15 cellular contexts compared by ENCODE assay signal in the genomic region with DNA sequence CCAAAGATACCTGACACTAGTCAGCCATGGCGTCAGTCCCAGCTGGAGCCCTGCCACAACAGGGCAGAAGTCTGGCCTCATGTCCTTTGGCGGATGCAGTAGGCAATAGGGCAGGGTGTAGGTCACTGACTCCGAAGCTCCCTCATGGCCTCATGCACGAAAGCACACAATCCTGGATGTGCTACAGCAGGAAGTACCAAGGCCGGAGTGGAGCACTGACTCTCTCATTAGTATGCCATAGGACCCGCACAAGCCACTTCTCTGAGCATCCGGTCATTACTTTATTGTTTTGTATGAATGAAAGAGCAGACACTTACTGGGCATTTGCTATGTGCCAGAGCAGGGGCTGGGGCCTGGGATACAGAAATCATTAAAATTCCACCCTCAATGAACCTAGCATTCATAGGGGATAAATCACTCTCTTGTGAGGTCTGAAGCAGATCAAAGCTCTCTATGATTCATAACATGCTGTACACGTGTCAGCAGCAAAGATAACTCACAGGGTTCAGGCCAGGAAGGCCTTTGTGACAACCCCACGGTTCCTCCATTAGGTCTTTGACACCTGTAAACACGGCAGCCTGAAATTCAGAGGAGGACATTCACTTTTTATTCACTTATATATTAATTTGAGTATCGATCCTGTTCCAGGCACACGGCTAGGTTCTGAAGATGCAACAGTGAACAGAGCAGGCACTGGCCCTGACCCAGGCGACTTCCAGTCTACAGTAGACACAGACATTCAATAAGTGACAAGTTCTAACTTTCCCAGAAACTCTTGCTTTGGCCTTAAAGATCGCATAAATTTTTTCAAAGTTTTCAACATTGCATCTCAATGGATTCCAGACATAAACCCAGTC.
DNase-seq lines count a peak whose midpoint lies in the region; ATAC-seq and TF ChIP-seq lines count a peak whose summit lies in the region.
"Had no signal": no experiment of that assay in that cellular context is flagged by ENCODE, and none has a peak within 500 bp of the region (broad histone marks: within the 10 kb centered on the region; RNA-seq: fewer than 3 reads in every experiment).

No MANE protein-coding gene starts in this region.

- DNase-seq in AG08396 (ENCODE audit: low spot score) (peak; percentile 46), LHCN-M2 (ENCODE audit: low read depth) (peak; percentile 80), astrocyte of the hippocampus (ENCODE audit: low read depth, low spot score) (peak; percentile 85), kidney glomerular epithelial cell (lab: John Stamatoyannopoulos, UW) (peak; percentile 83), AML-193 (lab: John Stamatoyannopoulos, UW) (no peak), esophagus squamous epithelium (lab: John Stamatoyannopoulos, UW) (no peak)
- DNase-seq: activated CD4-positive, CD25-positive, alpha-beta regulatory T cell treated with anti-CD3 and anti-CD28 coated beads, Interleukin-2, amount 50 U/mL, for 72 hours; islet precursor cell; NCI-H1092 treated with DMSO at 0.1 percent for 48 hours; NCI-H345; transverse colon had no signal

- no peak overlapping the region for H3K27ac ChIP-seq in esophagus squamous epithelium
- H3K27ac ChIP-seq: BLaER1, prostate gland, transverse colon had no signal

- WGBS in esophagus squamous epithelium, 2 donors: 71 to 72% methylated on average over 10 of the region's 14 CpGs

- TF ChIP-seq CTCF in esophagus squamous epithelium (IDR thresholded peaks at IDR 0.05): no peak

- ATAC-seq in GM18868 (IDR thresholded peaks at IDR 0.05; ENCODE audit: unreplicated experiment) (no peak), GM19035 (IDR thresholded peaks at IDR 0.05; ENCODE audit: unreplicated experiment) (no peak)

- peaks cover 0 to 5% (median 0%) of the 10 kb centered on the region in 3 donors for H3K4me1 ChIP-seq in esophagus squamous epithelium
- H3K4me1 ChIP-seq: BLaER1, prostate gland, transverse colon had no signal

- no peaks in the 10 kb centered on the region for H3K9me3 ChIP-seq in esophagus squamous epithelium
- H3K9me3 ChIP-seq: BLaER1, prostate gland, transverse colon had no signal

- no peaks in the 10 kb centered on the region for H3K27me3 ChIP-seq in esophagus squamous epithelium
- H3K27me3 ChIP-seq: BLaER1, transverse colon had no signal

- no peaks in the 10 kb centered on the region for H3K36me3 ChIP-seq in esophagus squamous epithelium
- H3K36me3 ChIP-seq: BLaER1, prostate gland, transverse colon had no signal

- no peak for TF ChIP-seq POLR2A in esophagus squamous epithelium (IDR thresholded peaks at IDR 0.05)

- intact Hi-C loops in esophagus squamous epithelium (cut with DNase I): no loop called here

- H3K4me3 ChIP-seq in esophagus squamous epithelium: no peak overlapping the region
- H3K4me3 ChIP-seq: BLaER1, prostate gland, transverse colon had no signal

Comparison
In these comparisons a context has a peak if more than half of its experiments do, and no peak if none do; other contexts are left out.
1. DNase-seq: peak in AG08396 (single experiment), LHCN-M2 (single experiment), astrocyte of the hippocampus (single experiment) and kidney glomerular epithelial cell (single experiment); none in AML-193 (0 of 2) and esophagus squamous epithelium (single experiment).